In the genomic region with DNA sequence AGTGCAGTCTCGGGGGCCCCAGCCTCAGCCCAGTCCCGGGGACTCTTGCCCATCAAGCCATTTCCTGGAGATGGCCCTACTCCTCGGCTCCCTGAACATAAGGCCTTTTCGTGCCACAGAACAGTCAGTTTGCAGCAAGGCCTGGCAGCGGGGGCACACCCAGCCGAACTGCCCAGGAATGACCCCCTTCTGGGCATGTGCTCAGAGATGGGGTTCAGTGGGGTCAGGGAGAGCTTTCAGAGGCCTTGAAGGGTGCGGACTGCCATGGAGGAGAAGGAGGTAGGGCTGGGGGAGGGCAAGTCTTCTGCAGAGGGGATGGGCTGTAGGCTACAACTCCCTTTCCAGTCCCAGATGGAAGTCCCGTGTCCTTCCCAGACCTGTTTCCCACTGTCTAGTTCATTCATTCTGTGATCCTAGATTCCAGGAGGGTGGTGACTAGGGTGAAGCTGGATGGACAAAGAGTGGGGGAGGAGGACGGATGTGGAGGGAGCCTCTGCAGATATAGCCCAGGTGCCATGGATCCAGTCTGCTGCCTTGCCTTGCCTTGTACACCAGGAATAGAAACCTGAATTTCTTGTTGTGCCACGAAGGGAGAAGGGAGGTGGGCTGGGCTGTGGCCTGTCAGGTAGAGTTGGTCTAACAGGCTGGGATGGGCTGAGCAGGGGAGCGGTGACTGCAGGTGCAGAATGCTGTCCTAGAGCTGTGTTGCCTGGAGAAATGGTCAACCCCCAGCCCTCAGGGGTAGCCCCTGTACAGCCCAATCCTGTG, we compare ENCODE assay signal across 19 cellular contexts. TPM values are rescaled to one million over a fixed set of nuclear protein-coding genes. Genes with fewer than 3 reads are reported as not detected.
DNase-seq lines count a peak whose midpoint lies in the region; ATAC-seq and TF ChIP-seq lines count a peak whose summit lies in the region.
"Had no signal": no experiment of that assay in that cellular context is flagged by ENCODE, and none has a peak within 500 bp of the region (broad histone marks: within the 10 kb centered on the region; RNA-seq: fewer than 3 reads in every experiment).

No MANE protein-coding gene starts in this region.

- TF ChIP-seq CTCF in mucosa of descending colon (IDR thresholded peaks at IDR 0.05) = no peak
- TF ChIP-seq CTCF in transverse colon (IDR thresholded peaks at IDR 0.05) = no peak

- H3K4me1 Mint-ChIP-seq in central memory CD8-positive, alpha-beta T cell = no peaks in the 10 kb centered on the region

- H3K4me3 ChIP-seq in mucosa of descending colon (no peak overlapping the region), transverse colon (no peak overlapping the region)
- H3K4me3 ChIP-seq: SK-N-MC had no signal

- intact Hi-C loops in mucosa of descending colon (cut with DNase I, micrococcal nuclease) = no loop called here
- intact Hi-C loops in transverse colon (cut with DNase I; ENCODE audit: low total_unique reads) = no loop called here

- no peak for TF ChIP-seq POLR2A in transverse colon (IDR thresholded peaks at IDR 0.05)

- no peaks in the 10 kb centered on the region for H3K9me3 Mint-ChIP-seq in central memory CD8-positive, alpha-beta T cell
- H3K9me3 Mint-ChIP-seq: activated CD4-positive, alpha-beta memory T cell treated with anti-CD3 and anti-CD28 coated beads for 36 hours; activated naive CD8-positive, alpha-beta T cell treated with anti-CD3 and anti-CD28 coated beads, Interleukin-2, amount 50 U/mL, for 24 hours had no signal

- DNase-seq in SIG-M5 treated with dmso at 0.1 percent for 504 hours (lab: John Stamatoyannopoulos, UW; ENCODE audit: unreplicated experiment) (peak; percentile 62), SIG-M5 (lab: John Stamatoyannopoulos, UW) (no peak), mucosa of descending colon (peak; percentile 69 to 75 (median 72)), transverse colon (peak; percentile 70), RPMI8226 (no peak), AG08395 (ENCODE audit: low spot score) (no peak)
- no peak for DNase-seq in central memory CD8-positive, alpha-beta T cell (ENCODE audit: low spot score in 2 of 2)
- no peak for DNase-seq in stimulated activated naive CD4-positive, alpha-beta T cell treated with Interleukin-2 at 50 U/mL for 16 hours (lab: John Stamatoyannopoulos, UW)
- DNase-seq: 8988T; activated CD4-positive, alpha-beta memory T cell treated with anti-CD3 and anti-CD28 coated beads for 36 hours; activated naive CD8-positive, alpha-beta T cell treated with anti-CD3 and anti-CD28 coated beads, Interleukin-2, amount 50 U/mL, for 24 hours; C1 segment of cervical spinal cord; central memory CD4-positive, alpha-beta T cell; DMS79; foreskin melanocyte had no signal

- H3K27me3 Mint-ChIP-seq in central memory CD8-positive, alpha-beta T cell = no peaks in the 10 kb centered on the region
- H3K27me3 Mint-ChIP-seq: activated CD4-positive, alpha-beta memory T cell treated with anti-CD3 and anti-CD28 coated beads for 36 hours; activated naive CD8-positive, alpha-beta T cell treated with anti-CD3 and anti-CD28 coated beads, Interleukin-2, amount 50 U/mL, for 24 hours had no signal

- no peaks in the 10 kb centered on the region for H3K36me3 ChIP-seq in mucosa of descending colon (ENCODE audit: low read depth)
- H3K36me3 ChIP-seq in transverse colon = no peaks in the 10 kb centered on the region

- H3K4me3 Mint-ChIP-seq in central memory CD8-positive, alpha-beta T cell = no peak overlapping the region
- H3K4me3 Mint-ChIP-seq: activated CD4-positive, alpha-beta memory T cell treated with anti-CD3 and anti-CD28 coated beads for 36 hours; activated naive CD8-positive, alpha-beta T cell treated with anti-CD3 and anti-CD28 coated beads, Interleukin-2, amount 50 U/mL, for 24 hours had no signal

- in situ Hi-C loops in transverse colon (cut with MboI; ENCODE audit: low pct_ligation_motif_present in 1 of 4, low pct_unique_long_range_greater_than_20kb in 1 of 4, low sequenced_read_pairs in 3 of 4) = no loop called here

- 35 to 61% methylated on average over 4 to 11 of the region's 11 CpGs for WGBS in transverse colon (ENCODE audit: low coverage in 1 of 2), 2 donors

- no peak for TF ChIP-seq EP300 in transverse colon (IDR thresholded peaks at IDR 0.05; ENCODE audit: low read depth)

- H3K27ac ChIP-seq in transverse colon = peak overlapping the region; percentile 88 to 94 (median 94)
- H3K27ac ChIP-seq: parathyroid adenoma, SK-N-MC had no signal

- no peaks in the 10 kb centered on the region for H3K27me3 ChIP-seq in transverse colon

- H3K4me1 ChIP-seq in mucosa of descending colon (ENCODE audit: low read depth) = peaks cover 77% of the 10 kb centered on the region
- peaks cover 37 to 78% (median 60%) of the 10 kb centered on the region in 4 donors for H3K4me1 ChIP-seq in transverse colon
- H3K4me1 ChIP-seq: parathyroid adenoma had no signal

- peaks cover 3% of the 10 kb centered on the region for H3K36me3 Mint-ChIP-seq in central memory CD8-positive, alpha-beta T cell (ENCODE audit: insufficient read depth)
- H3K36me3 Mint-ChIP-seq: activated CD4-positive, alpha-beta memory T cell treated with anti-CD3 and anti-CD28 coated beads for 36 hours had no signal

- H3K27ac Mint-ChIP-seq in central memory CD8-positive, alpha-beta T cell (ENCODE audit: low read depth) = peak overlapping the region; percentile 10
- H3K27ac Mint-ChIP-seq: activated CD4-positive, alpha-beta memory T cell treated with anti-CD3 and anti-CD28 coated beads for 36 hours; activated naive CD8-positive, alpha-beta T cell treated with anti-CD3 and anti-CD28 coated beads, Interleukin-2, amount 50 U/mL, for 24 hours had no signal

- ATAC-seq in central memory CD8-positive, alpha-beta T cell (replicated peaks; ENCODE audit: extremely low read depth, poor library complexity, severe bottlenecking) = no peak
- peak; percentile 42 for ATAC-seq in mucosa of descending colon
- ATAC-seq: activated naive CD8-positive, alpha-beta T cell treated with anti-CD3 and anti-CD28 coated beads, Interleukin-2, amount 50 U/mL, for 24 hours had no signal

- H3K9me3 ChIP-seq in mucosa of descending colon (no peaks in the 10 kb centered on the region), transverse colon (no peaks in the 10 kb centered on the region)

RNA-seq across cellular contexts. Expression of a gene that starts 14.2 kb away (rescaled TPM):
- total RNA-seq in mucosa of descending colon = 10 to 100 TPM; 10.3 to 21.1 (median 11.3) TPM
- total RNA-seq in transverse colon = 100 to 1,000 TPM in 1 of 4 donors, 10 to 100 TPM in 3; 16.0 to 126 (median 49.4) TPM
- total RNA-seq: activated CD4-positive, alpha-beta memory T cell treated with anti-CD3 and anti-CD28 coated beads for 36 hours; mesenteric fat pad; subcutaneous adipose tissue had no signal

RNA-seq across cellular contexts. Expression of a gene that starts 21.6 kb away (rescaled TPM):
- 100 to 1,000 TPM; 142 to 351 (median 253) TPM for total RNA-seq in mucosa of descending colon
- 100 to 1,000 TPM; 210 to 290 (median 214) TPM for total RNA-seq in transverse colon

RNA-seq across cellular contexts. Expression of a gene that starts 39.6 kb away (rescaled TPM):
- total RNA-seq in mucosa of descending colon (1 to 10 TPM; 2.3 to 9.9 (median 6.7) TPM), transverse colon (10 to 100 TPM in 1 of 4 donors, 1 to 10 TPM in 3; 4.6 to 11.2 (median 5.5) TPM)

RNA-seq across cellular contexts. Expression of a gene that starts 54.2 kb away (rescaled TPM):
- 100 to 1,000 TPM in 1 of 3 donors, 10 to 100 TPM in 2; 37.4 to 113 (median 82.6) TPM for total RNA-seq in mucosa of descending colon
- 10 to 100 TPM; 64.7 to 88.1 (median 72.0) TPM for total RNA-seq in transverse colon
- total RNA-seq: activated CD4-positive, alpha-beta memory T cell treated with anti-CD3 and anti-CD28 coated beads for 36 hours; mesenteric fat pad had no signal

Comparison
In these comparisons a context has a peak if more than half of its experiments do, and no peak if none do; other contexts are left out.
1. DNase-seq: peak in SIG-M5 treated with dmso at 0.1 percent for 504 hours (single experiment), mucosa of descending colon (3 of 3) and transverse colon (single experiment); none in SIG-M5 (single experiment), central memory CD8-positive, alpha-beta T cell (0 of 2), RPMI8226 (single experiment), AG08395 (single experiment) and stimulated activated naive CD4-positive, alpha-beta T cell treated with Interleukin-2 at 50 U/mL for 16 hours (single experiment).